ENCODE assay signal across 16 cellular contexts in the genomic region with DNA sequence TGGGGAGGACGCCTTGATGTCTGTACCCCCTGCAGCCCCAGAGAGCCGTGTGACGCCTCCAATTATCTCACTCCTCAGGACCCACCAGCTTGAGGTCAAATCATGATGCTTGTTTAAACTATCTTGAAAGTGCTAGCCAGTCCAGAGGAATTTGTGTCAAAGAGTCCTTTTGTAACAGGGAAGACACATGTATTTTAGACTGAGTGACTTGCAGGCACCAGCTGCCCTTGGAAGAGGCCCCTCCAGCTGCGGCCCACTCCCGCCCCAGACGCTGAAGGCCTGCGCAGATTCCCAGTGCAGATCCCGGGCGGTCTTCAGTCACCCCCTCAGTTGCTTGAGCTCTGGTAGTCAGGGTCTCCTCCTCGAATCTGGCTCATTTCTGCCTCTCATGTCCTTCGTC.
"Had no signal": no experiment of that assay in that cellular context is flagged by ENCODE, and none has a peak within 500 bp of the region (broad histone marks: within the 10 kb centered on the region; RNA-seq: fewer than 3 reads in every experiment).

No MANE protein-coding gene starts in this region.

- H3K9me3 ChIP-seq: colonic mucosa, lower lobe of right lung, pancreas, upper lobe of left lung had no signal

- H3K27ac ChIP-seq: colonic mucosa, pancreas had no signal

- H3K27me3 ChIP-seq: colonic mucosa, pancreas, upper lobe of left lung had no signal

- H3K36me3 ChIP-seq: colonic mucosa, lower lobe of right lung, pancreas had no signal

- H3K4me1 ChIP-seq: colonic mucosa had no signal

- ATAC-seq: activated T-cell treated with anti-CD3 and anti-CD28 coated beads, Interleukin-2, amount 50 U/mL, for 4 hours; lower lobe of right lung; pancreas; stimulated activated effector memory CD8-positive, alpha-beta T cell treated with anti-CD3 and anti-CD28 coated beads, Interleukin-12 subunit alpha, Interleukin-12 subunit beta, amount 100 ng/mL, for 72 hours; T-cell had no signal

- H3K4me2 ChIP-seq: smooth muscle cell had no signal

- DNase-seq: activated CD4-positive, alpha-beta memory T cell treated with anti-CD3 and anti-CD28 coated beads for 36 hours; activated gamma-delta T cell; activated naive CD8-positive, alpha-beta T cell treated with anti-CD3 and anti-CD28 coated beads, Interleukin-2, amount 10 ng/mL, durations not matched to agents 7 days and 5 days; activated T-cell treated with anti-CD3 and anti-CD28 coated beads, Interleukin-2, amount 50 U/mL, for 4 hours; colonic mucosa; effector CD4-positive, alpha-beta T cell; foreskin melanocyte; islet precursor cell; lower lobe of right lung; pancreas; right cardiac atrium; T-cell; T1000; upper lobe of left lung had no signal

- H3K4me3 ChIP-seq: colonic mucosa, lower lobe of right lung, pancreas, smooth muscle cell, upper lobe of left lung had no signal
